8 cellular contexts compared by ENCODE assay signal in genomic region chr2:178479758-178480226, GRCh38. TPM values are rescaled to one million over a fixed set of nuclear protein-coding genes. Genes with fewer than 3 reads are reported as not detected.
DNase-seq lines count a peak whose midpoint lies in the region; ATAC-seq and TF ChIP-seq lines count a peak whose summit lies in the region.

No MANE protein-coding gene starts in this region.

- H3K9me3 Mint-ChIP-seq in H9 (no peaks in the 10 kb centered on the region; a peak in 1 of 5 replicates), T-cell (no peaks in the 10 kb centered on the region)

- H3K4me1 Mint-ChIP-seq in H9 (peaks cover 20 to 27% of the 10 kb centered on the region in 2 experiments), T-cell (peaks cover 49 to 59% (median 49%) of the 10 kb centered on the region in 3 donors)

- peaks cover 11% of the 10 kb centered on the region for H3K23me2 ChIP-seq in H9 (ENCODE audit: insufficient read length, low read depth, low read length, poor library complexity, severe bottlenecking)

- H3K27me3 Mint-ChIP-seq in H9 (ENCODE audit: low read depth), result no peaks in the 10 kb centered on the region; the same call in 1 of the 2 replicates
- no peaks in the 10 kb centered on the region for H3K27me3 Mint-ChIP-seq in T-cell

- no peak overlapping the region for H3K4ac ChIP-seq in H9 (ENCODE audit: low read depth, low read length)

- H3K4me1 ChIP-seq in H9 (ENCODE audit: insufficient read depth, low read length), result peaks cover 3% of the 10 kb centered on the region; the same call in 1 of the 2 replicates
- H3K4me1 ChIP-seq in sigmoid colon, result peaks cover 0 to 57% (median 50%) of the 10 kb centered on the region in 4 donors

- peaks cover 3% of the 10 kb centered on the region for H3K79me1 ChIP-seq in H9 (ENCODE audit: insufficient read depth, low read depth, low read length, poor library complexity, severe bottlenecking)

- TF ChIP-seq EP300 in sigmoid colon (IDR thresholded peaks at IDR 0.05), result peak in 1 of 4 donors; percentile 28

- TF ChIP-seq POLR2A in sigmoid colon (IDR thresholded peaks at IDR 0.05), result no peak

- H3K27me3 ChIP-seq in H9 (ENCODE audit: insufficient read depth, low read length), result no peaks in the 10 kb centered on the region
- no peaks in the 10 kb centered on the region for H3K27me3 ChIP-seq in sigmoid colon

- no peak for DNase-seq in H9
- no peak for DNase-seq in T-cell
- no peak for DNase-seq in fibroblast of villous mesenchyme (ENCODE audit: low read depth)
- DNase-seq in sigmoid colon, result peak; percentile 63
- no peak for DNase-seq in anterior cingulate cortex (lab: John Stamatoyannopoulos, UW)
- no peak for DNase-seq in KBM-7
- no peak for DNase-seq in activated CD4-positive, alpha-beta T cell treated with anti-CD3 and anti-CD28 coated beads for 48 hours

- POLR2A ChIA-PET in T-cell (lab: Charles Lee), result no interaction called here

- H3T11ph ChIP-seq in H9 (ENCODE audit: low read length), result no peak overlapping the region

- H2AK5ac ChIP-seq in H9 (ENCODE audit: insufficient read length, low read length), result no peak overlapping the region

- H2BK5ac ChIP-seq in H9 (ENCODE audit: insufficient read length, low read length), result no peak overlapping the region

- peak overlapping the region; percentile 37 for H3K4me2 ChIP-seq in H9 (ENCODE audit: insufficient read depth, insufficient read length, low read length)

- H4K8ac ChIP-seq in H9 (replicated peaks; ENCODE audit: insufficient read length, low read depth, low read length), result no peak overlapping the region

- H3K27ac Mint-ChIP-seq in H9 (no peak overlapping the region), T-cell (peak overlapping the region; percentile 98 to 99)

- no CpG with 5 or more reads among the region's 19 CpGs for WGBS in H9 (ENCODE audit: extremely low coverage, insufficient read length, low lambda C conversion rate)
- WGBS in sigmoid colon, 2 donors, result 23 to 30% methylated on average over 19 of the region's 19 CpGs

- H3K27ac ChIP-seq in H9 (ENCODE audit: insufficient read length, low read depth, low read length) (no peak overlapping the region), sigmoid colon (peak overlapping the region; percentile 88 to 95 (median 92))

- H4K20me1 ChIP-seq in H9 (ENCODE audit: control insufficient read depth, insufficient read depth, insufficient read length), result no peaks in the 10 kb centered on the region

- TF ChIP-seq CTCF in H9 (conservative IDR thresholded peaks at IDR 0.05), result no peak
- no peak for TF ChIP-seq CTCF in fibroblast of villous mesenchyme (IDR thresholded peaks at IDR 0.05; ENCODE audit: insufficient read depth, low read depth, low read length)
- TF ChIP-seq CTCF in sigmoid colon (IDR thresholded peaks at IDR 0.05), result no peak

- no peak overlapping the region for H3K14ac ChIP-seq in H9 (ENCODE audit: insufficient read depth, low read length)

- no peak overlapping the region for H4K91ac ChIP-seq in H9 (ENCODE audit: insufficient read length, low read depth, low read length)

- no peak overlapping the region for H3K56ac ChIP-seq in H9 (ENCODE audit: insufficient read length, low read depth, low read length)

- H3K23ac ChIP-seq in H9 (ENCODE audit: insufficient read length, low read depth, low read length), result no peak overlapping the region

- CTCF ChIA-PET in T-cell (lab: Charles Lee), result interaction anchor here (1.2 to 1.3 kb wide), 2 partner anchors 65 to 82 kb away, joined by 3 read pairs; no protein-coding TSS in a partner anchor

- no peak for ATAC-seq in T-cell (replicated peaks in 1 of 4)
- no peak for ATAC-seq in HG02759 (IDR thresholded peaks at IDR 0.05; ENCODE audit: unreplicated experiment)

- no peak overlapping the region for H4K5ac ChIP-seq in H9 (ENCODE audit: insufficient read length, low read depth, low read length)

- no peak overlapping the region for H2BK12ac ChIP-seq in H9 (ENCODE audit: insufficient read length, low read depth, low read length)

- no peak overlapping the region for H2BK20ac ChIP-seq in H9 (ENCODE audit: low read depth, low read length, poor library complexity, severe bottlenecking)

- peaks cover 3% of the 10 kb centered on the region; the same call in 1 of the 2 replicates for H3K79me2 ChIP-seq in H9 (ENCODE audit: insufficient read depth, low read length)

- H3K18ac ChIP-seq in H9 (ENCODE audit: insufficient read length, low read depth, low read length), result no peak overlapping the region

- no peak overlapping the region for H2BK15ac ChIP-seq in H9 (ENCODE audit: low read depth, low read length)

- H3K9ac ChIP-seq in H9 (ENCODE audit: extremely low read depth, insufficient read length, low read length), result peak overlapping the region; percentile 17

- H3K4me3 ChIP-seq in fibroblast of villous mesenchyme (ENCODE audit: low read depth, low read length) (peak overlapping the region; percentile 46), sigmoid colon (peak overlapping the region; percentile 72 to 97 (median 91))

- H3K4me3 Mint-ChIP-seq in H9 (peak overlapping the region; percentile 91 to 97), T-cell (peak overlapping the region; percentile 96 to 98 (median 98))

- no peak overlapping the region for H2AFZ ChIP-seq in H9 (ENCODE audit: low read length)

- in situ Hi-C loops in KBM-7 (cut with MboI; ENCODE audit: low pct_unique_long_range_greater_than_20kb, low sequenced_read_pairs), result no loop called here

- intact Hi-C loops in sigmoid colon (cut with DNase I), result loop anchor here (2.0 kb wide), 1 partner anchor 43 kb away; no protein-coding TSS in a partner anchor

- H3K36me3 ChIP-seq in sigmoid colon, result no peaks in the 10 kb centered on the region

- no peaks in the 10 kb centered on the region for H3K36me3 Mint-ChIP-seq in H9 (ENCODE audit: insufficient read depth in 1 of 3, low read depth in 3 of 3)
- no peaks in the 10 kb centered on the region for H3K36me3 Mint-ChIP-seq in T-cell

- H3K9me3 ChIP-seq in H9 (ENCODE audit: control insufficient read depth, low read depth, low read length) (no peaks in the 10 kb centered on the region), sigmoid colon (no peaks in the 10 kb centered on the region)

- H2BK120ac ChIP-seq in H9 (ENCODE audit: low read depth, low read length, poor library complexity, severe bottlenecking), result no peak overlapping the region

RNA-seq across cellular contexts. Expression of gene PLEKHA3, which starts 0.5 kb away (rescaled TPM):
- total RNA-seq in H9 (2021) (23.5 and 25.9 TPM in 2 replicates), T-cell (10 to 100 TPM; 21.9 to 28.9 (median 24.8) TPM), fibroblast of villous mesenchyme (8.4 and 8.6 TPM in 2 replicates), sigmoid colon (10 to 100 TPM; 13.0 to 22.5 (median 19.7) TPM)
- 1 to 10 TPM; 1.8 to 4.2 (median 2.3) TPM for polyA plus RNA-seq in sigmoid colon

RNA-seq across cellular contexts. Expression of gene FKBP7, which starts 1.4 kb away (rescaled TPM):
- 4.5 and 4.8 TPM in 2 replicates for total RNA-seq in H9 (2021)
- 1 to 10 TPM in 2 of 5 donors, under 1 TPM in 2, not detected in 1; 0.44 to 2.5 (median 1.4) TPM for total RNA-seq in T-cell
- 31.2 and 38.9 TPM in 2 replicates for total RNA-seq in fibroblast of villous mesenchyme
- total RNA-seq in sigmoid colon, result 10 to 100 TPM; 19.9 to 26.7 (median 22.6) TPM
- 1 to 10 TPM; 1.2 to 5.2 (median 3.6) TPM for polyA plus RNA-seq in sigmoid colon

RNA-seq across cellular contexts. Expression of gene PJVK, which starts 28.6 kb away (rescaled TPM):
- total RNA-seq in H9 (2021) (4.0 and 4.7 TPM in 2 replicates), T-cell (1 to 10 TPM; 1.8 to 5.2 (median 4.3) TPM), fibroblast of villous mesenchyme (0.97 and 1.3 TPM in 2 replicates), sigmoid colon (1 to 10 TPM; 2.9 to 8.3 (median 4.6) TPM)
- under 1 TPM in 1 of 3 donors, not detected in 2; 0.85 TPM for polyA plus RNA-seq in sigmoid colon

RNA-seq across cellular contexts. Expression of gene PRKRA, which starts 28.8 kb away (rescaled TPM):
- 60.1 and 61.5 TPM in 2 replicates for total RNA-seq in H9 (2021)
- total RNA-seq in T-cell, result 10 to 100 TPM; 49.4 to 98.7 (median 52.7) TPM
- 58.9 and 60.9 TPM in 2 replicates for total RNA-seq in fibroblast of villous mesenchyme
- total RNA-seq in sigmoid colon, result 10 to 100 TPM; 62.6 to 86.1 (median 76.7) TPM
- 10 to 100 TPM; 25.1 to 25.2 (median 25.2) TPM for polyA plus RNA-seq in sigmoid colon

Comparison
In these comparisons a context has a peak if more than half of its experiments do, and no peak if none do; other contexts are left out.
1. H3K27ac Mint-ChIP-seq: peak in T-cell (2 of 2); none in H9 (0 of 3).